Comparison of ENCODE assay signal across 8 cellular contexts in genomic region chr2:41840702-41841551, GRCh38.
DNase-seq lines count a peak whose midpoint lies in the region; TF ChIP-seq lines count a peak whose summit lies in the region.

No MANE protein-coding gene starts in this region.

- H3K4me3 ChIP-seq in GM23248 (peak overlapping the region; percentile 79), fibroblast of the aortic adventitia (ENCODE audit: low read depth, low read length) (peak overlapping the region; percentile 84)

- H3K27me3 Mint-ChIP-seq in nephron (ENCODE audit: low read depth): peaks cover 53% of the 10 kb centered on the region
- H3K27me3 Mint-ChIP-seq in stimulated activated naive CD8-positive, alpha-beta T cell treated with anti-CD3 and anti-CD28 coated beads, Interleukin-15, Interleukin-2, amounts not matched to agents 100 ng/mL and 50 ng/mL, for 24 hours: peaks cover 35% of the 10 kb centered on the region

- H3K79me2 ChIP-seq in GM23248 (ENCODE audit: insufficient read depth): no peaks in the 10 kb centered on the region

- H3K4me2 ChIP-seq in GM23248 (ENCODE audit: unreplicated experiment): peak overlapping the region; percentile 82

- 0 out of 2 replicates have a peak, but pooled peaks cover 5% of the 10 kb centered on the region for H3K27me3 ChIP-seq in GM23248 (replicated peaks; ENCODE audit: insufficient read depth)

- in situ Hi-C loops in GM23248 (cut with MboI): no loop called here

- no peaks in the 10 kb centered on the region for H3K4me1 ChIP-seq in GM23248 (ENCODE audit: insufficient read depth)

- peak overlapping the region; percentile 95 to 97 (median 96) for H3K4me3 Mint-ChIP-seq in nephron
- peak overlapping the region; percentile 89 for H3K4me3 Mint-ChIP-seq in stimulated activated naive CD8-positive, alpha-beta T cell treated with anti-CD3 and anti-CD28 coated beads, Interleukin-15, Interleukin-2, amounts not matched to agents 100 ng/mL and 50 ng/mL, for 24 hours

- H3K9me3 ChIP-seq in GM23248 (ENCODE audit: low read depth): no peaks in the 10 kb centered on the region

- H3F3A ChIP-seq in GM23248 (ENCODE audit: insufficient read depth): no peaks in the 10 kb centered on the region

- TF ChIP-seq CTCF in fibroblast of the aortic adventitia (IDR thresholded peaks at IDR 0.05; ENCODE audit: insufficient read depth, low read length): peak; percentile 99
- TF ChIP-seq CTCF in nephron (IDR thresholded peaks at IDR 0.05; ENCODE audit: unreplicated experiment in 3 of 3): peak; percentile 99 to 100 (median 99)

- H3K9me3 Mint-ChIP-seq in nephron: no peaks in the 10 kb centered on the region
- H3K9me3 Mint-ChIP-seq in stimulated activated naive CD8-positive, alpha-beta T cell treated with anti-CD3 and anti-CD28 coated beads, Interleukin-15, Interleukin-2, amounts not matched to agents 100 ng/mL and 50 ng/mL, for 24 hours: no peaks in the 10 kb centered on the region

- DNase-seq in Daoy (ENCODE audit: low read depth) (peak; percentile 98), GM23248 (peak; percentile 98), LHCN-M2 (ENCODE audit: low read depth) (peak; percentile 96), RPMI7951 (ENCODE audit: low read depth) (peak; percentile 96), fibroblast of the aortic adventitia (ENCODE audit: low read depth) (peak; percentile 97)
- peak; percentile 97 for DNase-seq in activated effector memory CD4-positive, alpha-beta T cell treated with Interleukin-2 at 50 U/mL for 16 hours

- WGBS in GM23248 (ENCODE audit: low coverage in 1 of 2, low lambda C conversion rate in 2 of 2, missing lambda C conversion rate in 2 of 2), 2 experiments: 1 to 2% methylated on average over 48 of the region's 48 CpGs

- no peaks in the 10 kb centered on the region for H3K36me3 Mint-ChIP-seq in nephron (ENCODE audit: low read depth)
- no peaks in the 10 kb centered on the region for H3K36me3 Mint-ChIP-seq in stimulated activated naive CD8-positive, alpha-beta T cell treated with anti-CD3 and anti-CD28 coated beads, Interleukin-15, Interleukin-2, amounts not matched to agents 100 ng/mL and 50 ng/mL, for 24 hours (ENCODE audit: low read depth)

- H3K27ac Mint-ChIP-seq in nephron: peak overlapping the region; percentile 72 to 91 (median 90)
- peak overlapping the region; percentile 82 for H3K27ac Mint-ChIP-seq in stimulated activated naive CD8-positive, alpha-beta T cell treated with anti-CD3 and anti-CD28 coated beads, Interleukin-15, Interleukin-2, amounts not matched to agents 100 ng/mL and 50 ng/mL, for 24 hours

- H2AFZ ChIP-seq in GM23248: peak overlapping the region; percentile 91

- H3K36me3 ChIP-seq in GM23248 (ENCODE audit: low read depth): no peaks in the 10 kb centered on the region

- H3K27ac ChIP-seq in GM23248: peak overlapping the region; percentile 16

- H3K9ac ChIP-seq in GM23248: peak overlapping the region; percentile 74

- H3K9me2 ChIP-seq in GM23248 (ENCODE audit: insufficient read depth): no peaks in the 10 kb centered on the region

- peaks cover 4% of the 10 kb centered on the region for H3K4me1 Mint-ChIP-seq in nephron
- H3K4me1 Mint-ChIP-seq in stimulated activated naive CD8-positive, alpha-beta T cell treated with anti-CD3 and anti-CD28 coated beads, Interleukin-15, Interleukin-2, amounts not matched to agents 100 ng/mL and 50 ng/mL, for 24 hours (ENCODE audit: low read depth): peaks cover 12% of the 10 kb centered on the region

- H4K20me1 ChIP-seq in GM23248 (ENCODE audit: insufficient read depth): no peaks in the 10 kb centered on the region

Comparison
In these comparisons a context has a peak if more than half of its experiments do, and no peak if none do; other contexts are left out.
1. Peak in every context shown above with its lines: DNase-seq, H3K4me3 ChIP-seq and H3K27ac ChIP-seq.